ENCODE assay signal across 10 cellular contexts in genomic region chr3:109835958-109836357, GRCh38.
"Had no signal": no experiment of that assay in that cellular context is flagged by ENCODE, and none has a peak within 500 bp of the region (broad histone marks: within the 10 kb centered on the region; RNA-seq: fewer than 3 reads in every experiment).

No MANE protein-coding gene starts in this region.

- H3K9me3 ChIP-seq: HAP-1 had no signal

- H3K36me3 ChIP-seq: HAP-1 had no signal

- H3K4me3 ChIP-seq: GM23248, GM23338, HAP-1 had no signal

- H3K4me1 ChIP-seq: HAP-1 had no signal

- H2AFZ ChIP-seq: GM23248, GM23338 had no signal

- DNase-seq: GM23248, GOT3, H7, H9, HCEC 1CT, HFFc6 had no signal

- FAIRE-seq: H54 had no signal

- ATAC-seq: GM23338, HCT116 had no signal

- H3K27ac ChIP-seq: GM23248 had no signal

- H3K4me2 ChIP-seq: GM23338 had no signal

- H3K9ac ChIP-seq: GM23248 had no signal
